ENCODE assay signal across 1 cellular context in genomic region chr21:42820513-42821465, GRCh38.
TF ChIP-seq lines count a peak whose summit lies in the region.

No MANE protein-coding gene starts in this region.

TF ChIP-seq in GM23338, 12 proteins besides CTCF, POLR2A, EP300 and RAD21 (continued from another document):
- TF ChIP-seq ZNF462 (CRISPR knock-in tag; IDR thresholded peaks at IDR 0.05) (no peak), ETS1 (IDR thresholded peaks at IDR 0.05) (no peak), REST (IDR thresholded peaks at IDR 0.05; ENCODE audit: unreplicated experiment) (no peak), ZNF114 (CRISPR knock-in tag; IDR thresholded peaks at IDR 0.05) (no peak), CREB1 (CRISPR knock-in tag; IDR thresholded peaks at IDR 0.05; ENCODE audit: low read depth) (no peak), ZNF331 (CRISPR knock-in tag; IDR thresholded peaks at IDR 0.05; ENCODE audit: low read depth) (no peak)
